In genomic region chr11:35235498-35235897, GRCh38 we compare ENCODE assay signal across 16 cellular contexts.
DNase-seq lines count a peak whose midpoint lies in the region; ATAC-seq and TF ChIP-seq lines count a peak whose summit lies in the region.
"Had no signal": no experiment of that assay in that cellular context is flagged by ENCODE, and none has a peak within 500 bp of the region (broad histone marks: within the 10 kb centered on the region; RNA-seq: fewer than 3 reads in every experiment).

No MANE protein-coding gene starts in this region.

- ATAC-seq in T-helper 17 cell = peak; percentile 5
- peak; percentile 31 for ATAC-seq in effector memory CD8-positive, alpha-beta T cell (replicated peaks)
- ATAC-seq: left lung, sciatic nerve, WTC11 had no signal

- BruUV-seq in mammary epithelial cell (replicated peaks; lab: Mats Ljungman, UMichigan) = no TSS peak

- H3K27ac Mint-ChIP-seq in T-helper 17 cell = peak overlapping the region; percentile 98
- peak overlapping the region; percentile 84 to 89 for H3K27ac Mint-ChIP-seq in effector memory CD8-positive, alpha-beta T cell
- H3K27ac Mint-ChIP-seq: WTC11 had no signal

- H4K20me1 ChIP-seq in mammary epithelial cell (ENCODE audit: insufficient read depth, low read length) = no peaks in the 10 kb centered on the region

- H2AFZ ChIP-seq in mammary epithelial cell (ENCODE audit: low read depth, low read length) = no peak overlapping the region

- H3K27me3 ChIP-seq in breast epithelium (no peaks in the 10 kb centered on the region), mammary epithelial cell (ENCODE audit: insufficient read depth, low read length) (no peaks in the 10 kb centered on the region), dorsolateral prefrontal cortex (no peaks in the 10 kb centered on the region)
- H3K27me3 ChIP-seq: cardiac muscle cell, left lung had no signal

- H3K79me2 ChIP-seq in mammary epithelial cell (ENCODE audit: insufficient read depth, low read length) = no peaks in the 10 kb centered on the region

- no peaks in the 10 kb centered on the region for H3K27me3 Mint-ChIP-seq in T-helper 17 cell
- no peaks in the 10 kb centered on the region for H3K27me3 Mint-ChIP-seq in effector memory CD8-positive, alpha-beta T cell

- H3K9ac ChIP-seq in mammary epithelial cell (ENCODE audit: insufficient read depth, low read length) = no peak overlapping the region

- peaks cover 0 to 6% of the 10 kb centered on the region in 2 donors for H3K4me1 ChIP-seq in breast epithelium
- H3K4me1 ChIP-seq in mammary epithelial cell (ENCODE audit: insufficient read depth, low read length) = peaks cover 19% of the 10 kb centered on the region

- TF ChIP-seq CTCF in breast epithelium (IDR thresholded peaks at IDR 0.05) (no peak), mammary epithelial cell (conservative IDR thresholded peaks at IDR 0.05 in 1 of 2, IDR thresholded peaks at IDR 0.05 in 1 of 2; ENCODE audit: extremely low read depth in 1 of 2, insufficient read depth in 1 of 2, low read depth in 1 of 2, low read length in 2 of 2) (no peak), dorsolateral prefrontal cortex (IDR thresholded peaks at IDR 0.05 in 54 of 56, conservative IDR thresholded peaks at IDR 0.05 in 2 of 56; ENCODE audit: low read depth in 1 of 56, partially characterized antibody in 56 of 56) (no peak)

- peak overlapping the region; percentile 6 for H3K4me3 Mint-ChIP-seq in T-helper 17 cell
- peak overlapping the region in 1 of 2 donors; percentile 39 for H3K4me3 Mint-ChIP-seq in effector memory CD8-positive, alpha-beta T cell
- H3K4me3 Mint-ChIP-seq: WTC11 had no signal

- H3K9me3 ChIP-seq in breast epithelium (no peaks in the 10 kb centered on the region), mammary epithelial cell (replicated peaks; ENCODE audit: insufficient read depth, low read length) (no peaks in the 10 kb centered on the region), T-helper 17 cell (ENCODE audit: control insufficient read depth, low read length, poor library complexity, severe bottlenecking) (peaks cover 3% of the 10 kb centered on the region)
- H3K9me3 ChIP-seq: left lung had no signal

- CTCF ChIA-PET in mammary epithelial cell (lab: Charles Lee; ENCODE audit: low non-redundant PET) = interaction anchor here (0.6 to 0.7 kb wide), 2 partner anchors 10 to 309 kb away, joined by 3 to 4 read pairs; no protein-coding TSS in a partner anchor

- in situ Hi-C loops in mammary epithelial cell (cut with MboI; ENCODE audit: low sequenced_read_pairs in 2 of 2) = no loop called here

- H3K4me3 ChIP-seq in breast epithelium = no peak overlapping the region
- no peak overlapping the region for H3K4me3 ChIP-seq in mammary epithelial cell (replicated peaks in 1 of 3; ENCODE audit: insufficient read depth in 1 of 3, low read depth in 2 of 3, low read length in 3 of 3)
- H3K4me3 ChIP-seq in dorsolateral prefrontal cortex = no peak overlapping the region
- H3K4me3 ChIP-seq: cardiac muscle cell, left lung had no signal

- peaks cover 40% of the 10 kb centered on the region for H3K4me1 Mint-ChIP-seq in T-helper 17 cell
- peaks cover 35 to 54% of the 10 kb centered on the region in 2 donors for H3K4me1 Mint-ChIP-seq in effector memory CD8-positive, alpha-beta T cell (ENCODE audit: low read depth in 2 of 2)

- peaks cover 2 to 17% of the 10 kb centered on the region in 2 donors for H3K9me3 Mint-ChIP-seq in effector memory CD8-positive, alpha-beta T cell

- peak overlapping the region; percentile 70 to 76 for H3K27ac ChIP-seq in breast epithelium
- no peak overlapping the region for H3K27ac ChIP-seq in mammary epithelial cell (ENCODE audit: insufficient read depth, low read depth, low read length)
- H3K27ac ChIP-seq in dorsolateral prefrontal cortex = no peak overlapping the region
- H3K27ac ChIP-seq: cardiac muscle cell had no signal

- DNase-seq in breast epithelium (ENCODE audit: low spot score in 2 of 2) = no peak
- no peak for DNase-seq in mammary epithelial cell
- no peak for DNase-seq in T-helper 17 cell
- DNase-seq in effector memory CD8-positive, alpha-beta T cell = no peak
- no peak for DNase-seq in COR-L47 (lab: John Stamatoyannopoulos, UW)
- DNase-seq in anterior cingulate cortex (lab: John Stamatoyannopoulos, UW) = no peak
- no peak for DNase-seq in dorsolateral prefrontal cortex
- DNase-seq: HCEC 1CT, KBM-7, left lung, NCI-H2081, NCI-H510A, SHP77 had no signal

- no peak for TF ChIP-seq POLR2A in breast epithelium (IDR thresholded peaks at IDR 0.05)

- dilution Hi-C loops in mammary epithelial cell (cut with HindIII; ENCODE audit: low sequenced_read_pairs) = no loop called here

- H3K36me3 Mint-ChIP-seq in T-helper 17 cell (ENCODE audit: low read depth) = peaks cover 3% of the 10 kb centered on the region
- H3K36me3 Mint-ChIP-seq in effector memory CD8-positive, alpha-beta T cell (ENCODE audit: insufficient read depth) = peaks cover 26% of the 10 kb centered on the region

- H3K36me3 ChIP-seq in breast epithelium = no peaks in the 10 kb centered on the region
- H3K36me3 ChIP-seq in mammary epithelial cell (ENCODE audit: insufficient read depth, low read length) = peaks cover 12% of the 10 kb centered on the region
- H3K36me3 ChIP-seq: cardiac muscle cell had no signal

- 100% methylated on average over 1 of the region's 1 CpG for WGBS in mammary epithelial cell (ENCODE audit: low coverage, missing lambda C conversion rate)

- intact Hi-C loops in breast epithelium (cut with DNase I; ENCODE audit: low total_unique reads) = loop anchor here (5.0 kb wide), 1 partner anchor 58 kb away; no protein-coding TSS in a partner anchor
- intact Hi-C loops in mammary epithelial cell (cut with micrococcal nuclease) = loop anchor here (5.0 kb wide), 1 partner anchor 157 kb away; no protein-coding TSS in a partner anchor
- intact Hi-C loops in dorsolateral prefrontal cortex (cut with DNase I) = loop anchor here (5.0 kb wide), 3 partner anchors 157 to 308 kb away; no protein-coding TSS in a partner anchor

- no peak overlapping the region for H3K4me2 ChIP-seq in mammary epithelial cell (ENCODE audit: insufficient read depth, low read depth, low read length)

Comparison
In these comparisons a context has a peak if more than half of its experiments do, and no peak if none do; other contexts are left out.
1. H3K27ac ChIP-seq: peak in breast epithelium (2 of 2); none in mammary epithelial cell (single experiment) and dorsolateral prefrontal cortex (0 of 59).